In the genomic region with DNA sequence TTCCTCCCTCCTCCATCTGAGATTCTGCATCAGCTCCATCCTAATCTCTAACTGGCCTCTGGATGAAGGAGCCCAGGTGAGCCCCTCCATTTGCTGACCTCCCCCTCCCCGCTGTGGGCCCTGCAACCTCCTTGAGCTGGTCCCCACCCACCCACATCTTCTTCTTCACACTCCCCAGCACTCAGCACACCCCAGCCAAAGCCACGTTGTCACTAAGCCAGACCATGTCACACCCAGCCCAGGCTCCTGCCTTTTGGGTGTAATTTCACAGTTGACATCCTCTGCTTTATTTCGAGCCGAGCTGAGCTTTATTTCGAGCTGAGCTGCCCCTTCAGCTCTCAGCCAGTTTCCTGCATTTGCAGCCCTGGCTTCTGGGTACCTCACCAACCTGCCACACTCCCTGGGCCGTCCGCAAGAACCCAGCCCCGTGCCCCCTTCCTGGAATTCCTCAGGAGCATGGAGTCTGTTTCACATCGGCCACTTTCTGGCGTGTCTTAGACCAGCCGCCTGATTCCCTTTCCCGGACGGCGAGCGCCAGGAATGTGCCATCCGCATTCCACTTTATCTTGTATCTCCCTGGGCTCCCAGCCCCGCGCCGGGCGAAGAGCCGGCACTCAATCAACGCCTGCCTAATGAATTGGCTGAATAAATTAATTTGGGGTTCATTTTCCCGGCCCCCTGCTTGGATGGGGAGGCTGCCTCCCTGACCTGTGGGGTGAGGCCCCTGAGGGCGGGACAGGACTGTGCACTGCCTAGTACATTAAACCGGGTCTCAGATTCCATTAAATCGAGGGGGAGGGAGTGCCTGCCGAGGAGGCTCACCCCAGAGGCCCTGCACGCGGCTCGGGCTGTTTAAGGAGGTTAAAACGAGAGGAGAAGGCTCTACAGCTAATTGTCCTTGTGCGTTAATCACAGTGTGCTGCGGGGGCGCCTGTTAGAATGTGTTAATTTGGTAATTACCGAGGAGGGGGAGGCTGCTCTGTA, we compare ENCODE assay signal across 26 cellular contexts.
DNase-seq lines count a peak whose midpoint lies in the region; ATAC-seq, FAIRE-seq and TF ChIP-seq lines count a peak whose summit lies in the region.
"Had no signal": no experiment of that assay in that cellular context is flagged by ENCODE, and none has a peak within 500 bp of the region (broad histone marks: within the 10 kb centered on the region; RNA-seq: fewer than 3 reads in every experiment).

No MANE protein-coding gene starts in this region.

- no peak overlapping the region for H4K5ac ChIP-seq in H1 (ENCODE audit: insufficient read length, low read depth, low read length)
- no peak overlapping the region for H4K5ac ChIP-seq in mesendoderm (ENCODE audit: low read length)

- H4K8ac ChIP-seq in H1 (ENCODE audit: extremely low read depth, insufficient read depth, low read length), result no peak overlapping the region
- H4K8ac ChIP-seq in mesendoderm (ENCODE audit: low read depth, low read length), result no peak overlapping the region

- no peak overlapping the region; the same call in 1 of the 2 replicates for H3K18ac ChIP-seq in H1 (ENCODE audit: extremely low read depth, low read length)
- no peak overlapping the region for H3K18ac ChIP-seq in mesendoderm (ENCODE audit: low read length)

- H3K36me3 ChIP-seq in H1 (ENCODE audit: control insufficient read depth in 2 of 4, insufficient read depth in 4 of 4, low read length in 3 of 4) (no peaks in the 10 kb centered on the region), right atrium auricular region (no peaks in the 10 kb centered on the region), mesendoderm (ENCODE audit: control insufficient read depth, insufficient read depth, low read length) (no peaks in the 10 kb centered on the region)
- H3K36me3 ChIP-seq: ovary, Peyer's patch, stomach had no signal

- TF ChIP-seq EP300 in H1 (IDR thresholded peaks at IDR 0.05; ENCODE audit: borderline replicate concordance in 1 of 2, low read depth in 2 of 2, low read length in 2 of 2), result no peak

- no peak for FAIRE-seq in H1 (lab: Jason Lieb, UNC)

- no peak overlapping the region for H2AK5ac ChIP-seq in H1 (ENCODE audit: low read depth, low read length)
- no peak overlapping the region for H2AK5ac ChIP-seq in mesendoderm (ENCODE audit: low read length)

- no peak overlapping the region for H2AFZ ChIP-seq in H1 (ENCODE audit: low read length)

- H3K79me1 ChIP-seq in H1 (ENCODE audit: low read depth, low read length) (no peaks in the 10 kb centered on the region), mesendoderm (ENCODE audit: low read length) (no peaks in the 10 kb centered on the region)

- H4K91ac ChIP-seq in H1 (replicated peaks; ENCODE audit: insufficient read length, low read length), result no peak overlapping the region

- no peak overlapping the region for H3K4me3 ChIP-seq in H1 (ENCODE audit: extremely low read depth in 1 of 4, insufficient read depth in 2 of 4, low read depth in 3 of 4, low read length in 4 of 4)
- H3K4me3 ChIP-seq in right atrium auricular region, result peak overlapping the region; percentile 1 to 12
- no peak overlapping the region for H3K4me3 ChIP-seq in mesendoderm (ENCODE audit: low read length)
- H3K4me3 ChIP-seq: lung, ovary, Peyer's patch, SK-N-MC, smooth muscle cell, stomach had no signal

- TF ChIP-seq CTCF in H1 (IDR thresholded peaks at IDR 0.05; ENCODE audit: control extremely low read depth in 1 of 3, insufficient read depth in 1 of 3, low read depth in 1 of 3, low read length in 3 of 3) (no peak), right atrium auricular region (IDR thresholded peaks at IDR 0.05) (no peak)

- no peak overlapping the region for H3K14ac ChIP-seq in H1 (ENCODE audit: insufficient read length)

- H2BK20ac ChIP-seq in H1 (ENCODE audit: low read length), result no peak overlapping the region

- no peaks in the 10 kb centered on the region for H3K79me2 ChIP-seq in H1 (ENCODE audit: control insufficient read depth in 1 of 2, insufficient read depth in 2 of 2, low read length in 2 of 2)
- no peaks in the 10 kb centered on the region for H3K79me2 ChIP-seq in mesendoderm (ENCODE audit: control insufficient read depth, insufficient read depth, low read length)

- no peaks in the 10 kb centered on the region for H3K23me2 ChIP-seq in H1 (ENCODE audit: low read depth, low read length)

- 88% methylated on average over 35 of the region's 35 CpGs; no CpG with 5 or more reads in 1 of the 2 experiments for WGBS in H1 (ENCODE audit: extremely low coverage in 1 of 2, insufficient coverage in 1 of 2, insufficient read length in 1 of 2, insufficient replicate concordance in 2 of 2, low coverage in 1 of 2, low lambda C conversion rate in 2 of 2, missing lambda C conversion rate in 1 of 2), 2 experiments
- no CpG with 5 or more reads among the region's 35 CpGs for WGBS in mesendoderm (ENCODE audit: extremely low coverage, insufficient coverage, low lambda C conversion rate)

- no peaks in the 10 kb centered on the region for H4K20me1 ChIP-seq in H1 (replicated peaks in 1 of 2; ENCODE audit: control insufficient read depth in 1 of 2, insufficient read depth in 2 of 2, low read length in 2 of 2)

- H3K4me2 ChIP-seq in H1 (ENCODE audit: insufficient read depth in 1 of 2, low read depth in 2 of 2, low read length in 2 of 2) (no peak overlapping the region), mesendoderm (ENCODE audit: low read length) (no peak overlapping the region)
- H3K4me2 ChIP-seq: smooth muscle cell had no signal

- no peak overlapping the region for H3K23ac ChIP-seq in H1 (ENCODE audit: insufficient read length)
- H3K23ac ChIP-seq in mesendoderm (ENCODE audit: low read length), result no peak overlapping the region

- no peak overlapping the region for H3K4ac ChIP-seq in H1 (replicated peaks; ENCODE audit: insufficient read length, low read depth, low read length)
- no peak overlapping the region for H3K4ac ChIP-seq in mesendoderm (ENCODE audit: low read depth, low read length)

- H2BK15ac ChIP-seq in H1 (ENCODE audit: low read length) (no peak overlapping the region), mesendoderm (replicated peaks; ENCODE audit: low read depth) (no peak overlapping the region)

- no peak overlapping the region for H2BK12ac ChIP-seq in H1 (ENCODE audit: low read depth, low read length)

- H3K4me1 ChIP-seq in H1 (replicated peaks in 1 of 4; ENCODE audit: control insufficient read depth in 3 of 4, insufficient read depth in 4 of 4, low read length in 3 of 4) (no peaks in the 10 kb centered on the region; a peak in 1 of 7 replicates), right atrium auricular region (peaks cover 0 to 48% of the 10 kb centered on the region in 2 donors), mesendoderm (ENCODE audit: control insufficient read depth, low read depth, low read length) (no peaks in the 10 kb centered on the region)
- H3K4me1 ChIP-seq: Peyer's patch had no signal

- no peaks in the 10 kb centered on the region; a peak in 1 of 7 replicates for H3K27me3 ChIP-seq in H1 (replicated peaks in 1 of 4; ENCODE audit: control insufficient read depth in 3 of 4, extremely low read depth in 1 of 4, insufficient read depth in 3 of 4, low read length in 3 of 4)
- H3K27me3 ChIP-seq in right atrium auricular region, result no peaks in the 10 kb centered on the region
- no peaks in the 10 kb centered on the region for H3K27me3 ChIP-seq in mesendoderm (ENCODE audit: insufficient read depth, low read length, poor library complexity)
- H3K27me3 ChIP-seq: ovary, Peyer's patch had no signal

- no peak for ATAC-seq in HG03439 (IDR thresholded peaks at IDR 0.05; ENCODE audit: unreplicated experiment)
- ATAC-seq: effector memory CD8-positive, alpha-beta T cell; WTC11 had no signal

- no peak overlapping the region for H3K56ac ChIP-seq in H1 (replicated peaks; ENCODE audit: insufficient read length, low read depth, low read length)
- no peak overlapping the region for H3K56ac ChIP-seq in mesendoderm (ENCODE audit: low read length)

- H3K9ac ChIP-seq in H1 (replicated peaks in 1 of 4; ENCODE audit: extremely low read depth in 1 of 4, low read depth in 3 of 4, low read length in 3 of 4) (no peak overlapping the region), mesendoderm (ENCODE audit: low read length) (no peak overlapping the region)

- H3K27ac ChIP-seq in H1 (ENCODE audit: low read depth, low read length), result no peak overlapping the region
- H3K27ac ChIP-seq in right atrium auricular region, result peak overlapping the region; percentile 46 to 64
- H3K27ac ChIP-seq in mesendoderm (ENCODE audit: low read depth, low read length), result no peak overlapping the region
- H3K27ac ChIP-seq: ovary, Peyer's patch, SK-N-MC had no signal

- DNase-seq in ELF-1 (ENCODE audit: low read depth, low spot score) (peak; percentile 83), H1 (ENCODE audit: low read depth in 1 of 2, low spot score in 2 of 2) (no peak), right atrium auricular region (ENCODE audit: low spot score) (no peak), retina (peak; percentile 72), mesendoderm (no peak), NCI-H1436 treated with DMSO at 0.1 percent for 48 hours (lab: John Stamatoyannopoulos, UW) (no peak)
- no peak for DNase-seq in central memory CD4-positive, alpha-beta T cell
- DNase-seq: activated CD4-positive, alpha-beta memory T cell treated with anti-CD3 and anti-CD28 coated beads, Interleukin-2, amount 10 ng/mL, durations not matched to agents 7 days and 5 days; activated naive CD4-positive, alpha-beta T cell treated with anti-CD3 and anti-CD28 coated beads for 36 hours; activated T-cell treated with anti-CD3 and anti-CD28 coated beads, Interleukin-2, amount 50 U/mL, for 1 hour; AML-193; anterior cingulate cortex; effector memory CD8-positive, alpha-beta T cell; EL; NCI-H1105; NCI-H2107; NK-92 treated with Interleukin-12 subunit alpha and Interleukin-12 subunit beta, amount 100 ng/mL, for 24 hours; ovary; Peyer's patch; stimulated activated CD4-positive, alpha-beta T cell treated with anti-CD3 and anti-CD28 coated beads, Interleukin-4, amount 100 ng/mL, for 1 hour; stomach had no signal

- TF ChIP-seq RAD21 in H1 (IDR thresholded peaks at IDR 0.05 in 1 of 2, conservative IDR thresholded peaks at IDR 0.05 in 1 of 2; ENCODE audit: low read depth in 2 of 2, low read length in 2 of 2), result no peak

- H2BK5ac ChIP-seq in H1 (ENCODE audit: low read depth, low read length) (no peak overlapping the region), mesendoderm (ENCODE audit: low read length) (no peak overlapping the region)

- TF ChIP-seq POLR2A in H1 (IDR thresholded peaks at IDR 0.05; ENCODE audit: control extremely low read depth in 1 of 2, low read depth in 2 of 2, low read length in 2 of 2), result no peak

- POLR2A ChIA-PET in H1 (lab: Charles Lee; ENCODE audit: partially characterized antibody), result no interaction called here

- H2BK120ac ChIP-seq in H1 (replicated peaks; ENCODE audit: low read depth, low read length), result no peak overlapping the region
- H2BK120ac ChIP-seq in mesendoderm (ENCODE audit: low read depth, low read length), result no peak overlapping the region

- H3K9me3 ChIP-seq in H1 (ENCODE audit: insufficient read depth in 2 of 2, low read depth in 1 of 2, low read length in 1 of 2), result 0 out of 4 replicates have a peak, but pooled peaks cover 0 to 5% of the 10 kb centered on the region in 2 experiments
- H3K9me3 ChIP-seq in right atrium auricular region, result no peaks in the 10 kb centered on the region
- H3K9me3 ChIP-seq: ovary, Peyer's patch, stomach had no signal

- CTCF ChIA-PET in H1 (lab: Charles Lee; ENCODE audit: partially characterized antibody), result interaction anchor here (1.1 to 1.6 kb wide), 3 partner anchors 14 to 216 kb away, joined by 3 to 5 read pairs (median 4); no protein-coding TSS in a partner anchor

TF ChIP-seq in H1, 55 proteins besides CTCF, POLR2A, EP300 and RAD21 (continues in another document):
- no peak for TF ChIP-seq POU5F1 (IDR thresholded peaks at IDR 0.05; ENCODE audit: low read depth, low read length)

Comparison
In these comparisons a context has a peak if more than half of its experiments do, and no peak if none do; other contexts are left out.
1. DNase-seq: peak in ELF-1 (single experiment) and retina (single experiment); none in H1 (0 of 2), right atrium auricular region (single experiment), mesendoderm (single experiment), NCI-H1436 treated with DMSO at 0.1 percent for 48 hours (single experiment) and central memory CD4-positive, alpha-beta T cell (single experiment).
2. H3K27ac ChIP-seq: peak in right atrium auricular region (2 of 2); none in H1 (single experiment) and mesendoderm (single experiment).
3. H3K4me3 ChIP-seq: peak in right atrium auricular region (2 of 2); none in H1 (0 of 4) and mesendoderm (single experiment).